In genomic region chr5:59728356-59728755, GRCh38 we compare ENCODE assay signal across 26 cellular contexts.
DNase-seq lines count a peak whose midpoint lies in the region; FAIRE-seq and TF ChIP-seq lines count a peak whose summit lies in the region.
"Had no signal": no experiment of that assay in that cellular context is flagged by ENCODE, and none has a peak within 500 bp of the region (broad histone marks: within the 10 kb centered on the region; RNA-seq: fewer than 3 reads in every experiment).

No MANE protein-coding gene starts in this region.

- TF ChIP-seq CTCF in esophagus squamous epithelium (IDR thresholded peaks at IDR 0.05) = no peak

- no peak overlapping the region for H3K4me3 ChIP-seq in SK-N-MC
- H3K4me3 ChIP-seq in esophagus squamous epithelium = no peak overlapping the region

- H3K9me3 ChIP-seq in SK-N-MC (ENCODE audit: low read depth, low read length) = no peaks in the 10 kb centered on the region
- no peaks in the 10 kb centered on the region for H3K9me3 ChIP-seq in esophagus squamous epithelium
- H3K9me3 ChIP-seq: Caco-2, SK-N-SH had no signal

- no peaks in the 10 kb centered on the region for H3K27me3 ChIP-seq in esophagus squamous epithelium

- DNase-seq in NCI-H82 (lab: John Stamatoyannopoulos, UW) (peak; percentile 49), NCI-H82 treated with DMSO at 0.1 percent for 48 hours (lab: John Stamatoyannopoulos, UW; ENCODE audit: unreplicated experiment) (no peak), SK-N-MC (ENCODE audit: low read depth, low spot score) (no peak), myocyte (ENCODE audit: low read depth) (peak; percentile 46), esophagus squamous epithelium (lab: John Stamatoyannopoulos, UW) (no peak), GM12891 (ENCODE audit: insufficient read length, low spot score) (no peak), HT-29 (ENCODE audit: low spot score) (no peak)
- DNase-seq: Caco-2; CD8-positive, alpha-beta T cell; DMS79 treated with DMSO at 0.1 percent for 48 hours; GF-D8; Karpas-422; NCI-H1092 treated with DMSO at 0.1 percent for 48 hours; NCI-H1436; NCI-H187; NCI-H2081 treated with DMSO at 0.1 percent for 48 hours; NCI-H2171; NCI-H226; NCI-H510A; SIG-M5; SK-N-SH had no signal

- H3K36me3 ChIP-seq in SK-N-MC (ENCODE audit: insufficient read depth, low read length) (no peaks in the 10 kb centered on the region), esophagus squamous epithelium (no peaks in the 10 kb centered on the region)

- H3K9ac ChIP-seq in SK-N-MC (ENCODE audit: insufficient read length) = no peak overlapping the region
- H3K9ac ChIP-seq: SK-N-SH had no signal

- TF ChIP-seq POLR2A in esophagus squamous epithelium (IDR thresholded peaks at IDR 0.05) (no peak), GM12891 (IDR thresholded peaks at IDR 0.05; ENCODE audit: low read depth, low read length) (no peak)

- H3K27ac ChIP-seq in SK-N-MC (peak overlapping the region; percentile 16; the same call in 1 of the 2 replicates), esophagus squamous epithelium (no peak overlapping the region)
- H3K27ac ChIP-seq: 22Rv1, C4-2B, RWPE1 had no signal

- H3K4me1 ChIP-seq in esophagus squamous epithelium = peaks cover 0 to 4% (median 0%) of the 10 kb centered on the region in 3 donors
- H3K4me1 ChIP-seq: Caco-2 had no signal

- intact Hi-C loops in esophagus squamous epithelium (cut with DNase I) = no loop called here

- 21 to 59% methylated on average over 1 of the region's 1 CpG for WGBS in esophagus squamous epithelium, 2 donors

- no peak for FAIRE-seq in GM12891 (lab: Jason Lieb, UNC)
- FAIRE-seq: GM12892, HepG2 had no signal

TF ChIP-seq in GM12891, 5 proteins besides CTCF, POLR2A, EP300 and RAD21:
- TF ChIP-seq TAF1 (IDR thresholded peaks at IDR 0.05; ENCODE audit: low read depth, low read length) (no peak), PAX5 (IDR thresholded peaks at IDR 0.05; ENCODE audit: insufficient read depth, low read length, severe bottlenecking) (no peak), POU2F2 (IDR thresholded peaks at IDR 0.05; ENCODE audit: low read depth, low read length) (no peak), SPI1 (IDR thresholded peaks at IDR 0.05; ENCODE audit: low read depth, low read length) (no peak), POLR2AphosphoS5 (IDR thresholded peaks at IDR 0.05; ENCODE audit: low read depth, low read length) (no peak)

Comparison
In these comparisons a context has a peak if more than half of its experiments do, and no peak if none do; other contexts are left out.
1. DNase-seq: peak in NCI-H82 (single experiment) and myocyte (single experiment); none in NCI-H82 treated with DMSO at 0.1 percent for 48 hours (single experiment), SK-N-MC (single experiment), esophagus squamous epithelium (single experiment), GM12891 (single experiment) and HT-29 (single experiment).